In genomic region chr19:29593869-29594268, GRCh38 we compare ENCODE assay signal across 24 cellular contexts.
"Had no signal": no experiment of that assay in that cellular context is flagged by ENCODE, and none has a peak within 500 bp of the region (broad histone marks: within the 10 kb centered on the region; RNA-seq: fewer than 3 reads in every experiment).

No MANE protein-coding gene starts in this region.

- H3K4me1 ChIP-seq: left lung, lower lobe of right lung, pancreas, prostate gland, sigmoid colon, spleen, tibial nerve, vagina had no signal

- FAIRE-seq: kidney, pancreas, small intestine had no signal

- H3K9ac ChIP-seq: neural progenitor cell had no signal

- H3K9me3 ChIP-seq: lower lobe of right lung, pancreas, prostate gland, sigmoid colon, vagina had no signal

- H3K4me2 ChIP-seq: neural progenitor cell had no signal

- H3K27me3 ChIP-seq: vagina had no signal

- H3K36me3 ChIP-seq: left lung, lower lobe of right lung, neural progenitor cell, pancreas, prostate gland, sigmoid colon, spleen, tibial nerve, vagina had no signal

- DNase-seq: hippocampal formation; kidney; left colon; left lung; lower lobe of right lung; mammary epithelial cell; mesenchymal stem cell; naive B cell; natural killer cell; nephron progenitor cell; pancreas; posterior cingulate gyrus; retina; right cardiac atrium; sigmoid colon; small intestine; spleen; stimulated activated CD4-positive, alpha-beta T cell treated with anti-CD3 and anti-CD28 coated beads, Interleukin-4, amount 100 ng/mL, for 24 hours; stimulated activated naive CD4-positive, alpha-beta T cell had no signal

- H3K27ac ChIP-seq: left lung, lower lobe of right lung, neural progenitor cell, pancreas, prostate gland, sigmoid colon, spleen, tibial nerve, vagina had no signal

- H3K4me3 ChIP-seq: left lung, lower lobe of right lung, neural progenitor cell, pancreas, prostate gland, sigmoid colon, spleen, tibial nerve, vagina had no signal

- H2AFZ ChIP-seq: neural progenitor cell had no signal

- ATAC-seq: left colon; left lung; lower lobe of right lung; natural killer cell; pancreas; right cardiac atrium; stimulated activated effector memory CD8-positive, alpha-beta T cell treated with anti-CD3 and anti-CD28 coated beads, Interleukin-12 subunit alpha, Interleukin-12 subunit beta, amount 100 ng/mL, for 72 hours had no signal
